In genomic region chr3:150408232-150409124, GRCh38 we compare ENCODE assay signal across 8 cellular contexts. TPM values are rescaled to one million over a fixed set of nuclear protein-coding genes. Genes with fewer than 3 reads are reported as not detected.
DNase-seq lines count a peak whose midpoint lies in the region; ATAC-seq and TF ChIP-seq lines count a peak whose summit lies in the region.

TSC22D2 (plus strand) TSS chr3:150408298; CDS start chr3:150409351, 1,053 bp downstream.

- peaks cover 8 to 9% of the 10 kb centered on the region in 2 donors for H3K4me1 ChIP-seq in duodenal mucosa (ENCODE audit: control insufficient read depth in 1 of 2, insufficient read depth in 2 of 2, low read length in 2 of 2)
- peaks cover 18% of the 10 kb centered on the region for H3K4me1 ChIP-seq in lower lobe of right lung

- peak within 1 kb of the TSS; percentile 99 to 100 for H3K9ac ChIP-seq in duodenal mucosa (ENCODE audit: low read depth in 1 of 2, low read length in 2 of 2)

- no peaks in the 10 kb centered on the region for H3K27me3 Mint-ChIP-seq in CD4-positive, alpha-beta T cell
- H3K27me3 Mint-ChIP-seq in activated CD4-positive, alpha-beta memory T cell treated with anti-CD3 and anti-CD28 coated beads, Interleukin-2, amount 10 ng/mL, durations not matched to agents 7 days and 5 days = peaks cover 4% of the 10 kb centered on the region

- peaks cover 42% of the 10 kb centered on the region for H3K4me1 Mint-ChIP-seq in CD4-positive, alpha-beta T cell (ENCODE audit: low read depth)
- peaks cover 33% of the 10 kb centered on the region for H3K4me1 Mint-ChIP-seq in activated CD4-positive, alpha-beta memory T cell treated with anti-CD3 and anti-CD28 coated beads, Interleukin-2, amount 10 ng/mL, durations not matched to agents 7 days and 5 days

- H3K4me3 ChIP-seq in duodenal mucosa (ENCODE audit: low read depth in 1 of 2, low read length in 2 of 2) (peak within 1 kb of the TSS; percentile 94 to 99), lower lobe of right lung (peak within 1 kb of the TSS; percentile 88)

- H3K36me3 Mint-ChIP-seq in CD4-positive, alpha-beta T cell (ENCODE audit: low read depth) = peaks cover 33% of the 10 kb centered on the region
- H3K36me3 Mint-ChIP-seq in activated CD4-positive, alpha-beta memory T cell treated with anti-CD3 and anti-CD28 coated beads, Interleukin-2, amount 10 ng/mL, durations not matched to agents 7 days and 5 days (ENCODE audit: low read depth) = peaks cover 14% of the 10 kb centered on the region

- peak within 1 kb of the TSS; percentile 94 for H3K27ac Mint-ChIP-seq in CD4-positive, alpha-beta T cell
- H3K27ac Mint-ChIP-seq in activated CD4-positive, alpha-beta memory T cell treated with anti-CD3 and anti-CD28 coated beads, Interleukin-2, amount 10 ng/mL, durations not matched to agents 7 days and 5 days = peak within 1 kb of the TSS; percentile 91

- DNase-seq in CD4-positive, alpha-beta T cell = peak; percentile 86 to 98 (median 90)
- DNase-seq in NCI-H82 (lab: John Stamatoyannopoulos, UW) (peak; percentile 96), lower lobe of right lung (peak; percentile 95)
- DNase-seq in activated CD4-positive, alpha-beta memory T cell treated with anti-CD3 and anti-CD28 coated beads, Interleukin-2, amount 10 ng/mL, durations not matched to agents 7 days and 5 days = peak; percentile 93
- peak; percentile 82 to 97 (median 88) for DNase-seq in stimulated activated CD4-positive, alpha-beta T cell treated with anti-CD3 and anti-CD28 coated beads, TNF-alpha, amount 100 ng/mL, for 24 hours (ENCODE audit: low read depth in 3 of 3)

- H3K9me3 ChIP-seq in CD4-positive, alpha-beta T cell (ENCODE audit: control insufficient read depth, low read length) = no peaks in the 10 kb centered on the region
- H3K9me3 ChIP-seq in duodenal mucosa (ENCODE audit: control insufficient read depth in 1 of 2, low read length in 2 of 2) = no peaks in the 10 kb centered on the region
- H3K9me3 ChIP-seq in lower lobe of right lung = no peaks in the 10 kb centered on the region

- POLR2A ChIA-PET in CD4-positive, alpha-beta T cell (lab: Charles Lee) = interaction anchor here (0.6 to 4.9 kb wide), 30 partner anchors 9 to 595 kb away, joined by 3 to 98 read pairs (median 5); partner anchors contain the start of genes EIF2A, ERICH6, PFN2 and SELENOT
- POLR2A ChIA-PET in activated CD4-positive, alpha-beta memory T cell treated with anti-CD3 and anti-CD28 coated beads, Interleukin-2, amount 10 ng/mL, durations not matched to agents 7 days and 5 days (lab: Charles Lee) = interaction anchor here (0.6 to 7.3 kb wide), 26 partner anchors 8 to 1835 kb away, joined by 3 to 109 read pairs (median 4); partner anchors contain the start of genes EIF2A, ERICH6, SELENOT and SERP1

- ATAC-seq in CD4-positive, alpha-beta T cell (ENCODE audit: poor library complexity) = peak; percentile 69
- ATAC-seq in GM19351 (IDR thresholded peaks at IDR 0.05; ENCODE audit: unreplicated experiment) (peak; percentile 56), HG03520 (IDR thresholded peaks at IDR 0.05; ENCODE audit: unreplicated experiment) (peak; percentile 53), lower lobe of right lung (peak; percentile 89 to 92)

- CTCF ChIA-PET in CD4-positive, alpha-beta T cell (lab: Charles Lee) = interaction anchor here (0.9 to 2.1 kb wide), 8 partner anchors 11 to 600 kb away, joined by 3 to 8 read pairs (median 4); no protein-coding TSS in a partner anchor
- CTCF ChIA-PET in activated CD4-positive, alpha-beta memory T cell treated with anti-CD3 and anti-CD28 coated beads, Interleukin-2, amount 10 ng/mL, durations not matched to agents 7 days and 5 days (lab: Charles Lee) = interaction anchor here (0.6 to 5.7 kb wide), 10 partner anchors 9 to 440 kb away, joined by 3 to 37 read pairs (median 4); partner anchors contain the start of genes EIF2A, SELENOT, SERP1 and SIAH2

- H3K36me3 ChIP-seq in duodenal mucosa (ENCODE audit: control insufficient read depth in 1 of 2, insufficient read depth in 2 of 2, low read length in 2 of 2) (no peaks in the 10 kb centered on the region), lower lobe of right lung (no peaks in the 10 kb centered on the region)

- peak within 1 kb of the TSS; percentile 100 for H3K4me3 Mint-ChIP-seq in CD4-positive, alpha-beta T cell
- H3K4me3 Mint-ChIP-seq in activated CD4-positive, alpha-beta memory T cell treated with anti-CD3 and anti-CD28 coated beads, Interleukin-2, amount 10 ng/mL, durations not matched to agents 7 days and 5 days = peak within 1 kb of the TSS; percentile 80

- H3K9me3 Mint-ChIP-seq in CD4-positive, alpha-beta T cell = no peaks in the 10 kb centered on the region
- H3K9me3 Mint-ChIP-seq in activated CD4-positive, alpha-beta memory T cell treated with anti-CD3 and anti-CD28 coated beads, Interleukin-2, amount 10 ng/mL, durations not matched to agents 7 days and 5 days = no peaks in the 10 kb centered on the region

- H3K27ac ChIP-seq in CD4-positive, alpha-beta T cell (ENCODE audit: low read depth, low read length) = peak within 1 kb of the TSS; percentile 98
- H3K27ac ChIP-seq in duodenal mucosa (ENCODE audit: low read depth, low read length) (peak within 1 kb of the TSS; percentile 100), lower lobe of right lung (peak within 1 kb of the TSS; percentile 99)

- H3K27me3 ChIP-seq in CD4-positive, alpha-beta T cell (ENCODE audit: control insufficient read depth, insufficient read depth, low read length) = no peaks in the 10 kb centered on the region
- H3K27me3 ChIP-seq in duodenal mucosa (ENCODE audit: control insufficient read depth in 1 of 2, insufficient read depth in 2 of 2, low read length in 2 of 2) = no peaks in the 10 kb centered on the region
- no peaks in the 10 kb centered on the region for H3K27me3 ChIP-seq in lower lobe of right lung (ENCODE audit: low read depth)

- intact Hi-C loops in CD4-positive, alpha-beta T cell (cut with DNase I, micrococcal nuclease) = loop anchor here (1.0 to 10.0 kb wide), 8 partner anchors 24 to 594 kb away; partner anchors contain the start of genes EIF2A (in 2 of the 2), SERP1 (in 2 of the 2), ERICH6 (in 1 of the 2) and PFN2 (in 1 of the 2)
- intact Hi-C loops in lower lobe of right lung (cut with DNase I) = no loop called here

- TF ChIP-seq CTCF in CD4-positive, alpha-beta T cell (IDR thresholded peaks at IDR 0.05) = no peak
- TF ChIP-seq CTCF in lower lobe of right lung (IDR thresholded peaks at IDR 0.05) = no peak

RNA-seq across cellular contexts. Expression of gene TSC22D2, which starts in this region (rescaled TPM):
- 10 to 100 TPM; 47.3 to 49.3 TPM for total RNA-seq in CD4-positive, alpha-beta T cell
- total RNA-seq in activated CD4-positive, alpha-beta memory T cell treated with anti-CD3 and anti-CD28 coated beads, Interleukin-2, amount 10 ng/mL, durations not matched to agents 7 days and 5 days = 10 to 100 TPM; 13.9 to 15.0 TPM
- total RNA-seq in lower lobe of right lung = 21.3 TPM

Comparison
In these comparisons a context has a peak if more than half of its experiments do, and no peak if none do; other contexts are left out.
1. Peak in every context shown above with its lines: DNase-seq, ATAC-seq, H3K4me3 ChIP-seq and H3K27ac ChIP-seq.